2 cellular contexts compared by ENCODE assay signal in genomic region chr4:185868983-185869938, GRCh38.
TF ChIP-seq lines count a peak whose summit lies in the region.

No MANE protein-coding gene starts in this region.

TF ChIP-seq in GM23338, 12 proteins besides CTCF, POLR2A, EP300 and RAD21 (continued from another document):
- TF ChIP-seq, protein P1, sequence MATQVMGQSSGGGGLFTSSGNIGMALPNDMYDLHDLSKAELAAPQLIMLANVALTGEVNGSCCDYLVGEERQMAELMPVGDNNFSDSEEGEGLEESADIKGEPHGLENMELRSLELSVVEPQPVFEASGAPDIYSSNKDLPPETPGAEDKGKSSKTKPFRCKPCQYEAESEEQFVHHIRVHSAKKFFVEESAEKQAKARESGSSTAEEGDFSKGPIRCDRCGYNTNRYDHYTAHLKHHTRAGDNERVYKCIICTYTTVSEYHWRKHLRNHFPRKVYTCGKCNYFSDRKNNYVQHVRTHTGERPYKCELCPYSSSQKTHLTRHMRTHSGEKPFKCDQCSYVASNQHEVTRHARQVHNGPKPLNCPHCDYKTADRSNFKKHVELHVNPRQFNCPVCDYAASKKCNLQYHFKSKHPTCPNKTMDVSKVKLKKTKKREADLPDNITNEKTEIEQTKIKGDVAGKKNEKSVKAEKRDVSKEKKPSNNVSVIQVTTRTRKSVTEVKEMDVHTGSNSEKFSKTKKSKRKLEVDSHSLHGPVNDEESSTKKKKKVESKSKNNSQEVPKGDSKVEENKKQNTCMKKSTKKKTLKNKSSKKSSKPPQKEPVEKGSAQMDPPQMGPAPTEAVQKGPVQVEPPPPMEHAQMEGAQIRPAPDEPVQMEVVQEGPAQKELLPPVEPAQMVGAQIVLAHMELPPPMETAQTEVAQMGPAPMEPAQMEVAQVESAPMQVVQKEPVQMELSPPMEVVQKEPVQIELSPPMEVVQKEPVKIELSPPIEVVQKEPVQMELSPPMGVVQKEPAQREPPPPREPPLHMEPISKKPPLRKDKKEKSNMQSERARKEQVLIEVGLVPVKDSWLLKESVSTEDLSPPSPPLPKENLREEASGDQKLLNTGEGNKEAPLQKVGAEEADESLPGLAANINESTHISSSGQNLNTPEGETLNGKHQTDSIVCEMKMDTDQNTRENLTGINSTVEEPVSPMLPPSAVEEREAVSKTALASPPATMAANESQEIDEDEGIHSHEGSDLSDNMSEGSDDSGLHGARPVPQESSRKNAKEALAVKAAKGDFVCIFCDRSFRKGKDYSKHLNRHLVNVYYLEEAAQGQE (IDR thresholded peaks at IDR 0.05; ENCODE audit: unreplicated experiment) = no peak
- TF ChIP-seq ZNF331 (CRISPR knock-in tag; IDR thresholded peaks at IDR 0.05; ENCODE audit: low read depth) = no peak
- TF ChIP-seq ZNF114 (CRISPR knock-in tag; IDR thresholded peaks at IDR 0.05) = no peak
- no peak for TF ChIP-seq NANOG (IDR thresholded peaks at IDR 0.05; ENCODE audit: borderline replicate concordance)
- no peak for TF ChIP-seq EZH2 (IDR thresholded peaks at IDR 0.05; ENCODE audit: low read depth, unreplicated experiment)
- TF ChIP-seq EZH2phosphoT487 (IDR thresholded peaks at IDR 0.05; ENCODE audit: unreplicated experiment) = no peak
- TF ChIP-seq, protein P2, sequence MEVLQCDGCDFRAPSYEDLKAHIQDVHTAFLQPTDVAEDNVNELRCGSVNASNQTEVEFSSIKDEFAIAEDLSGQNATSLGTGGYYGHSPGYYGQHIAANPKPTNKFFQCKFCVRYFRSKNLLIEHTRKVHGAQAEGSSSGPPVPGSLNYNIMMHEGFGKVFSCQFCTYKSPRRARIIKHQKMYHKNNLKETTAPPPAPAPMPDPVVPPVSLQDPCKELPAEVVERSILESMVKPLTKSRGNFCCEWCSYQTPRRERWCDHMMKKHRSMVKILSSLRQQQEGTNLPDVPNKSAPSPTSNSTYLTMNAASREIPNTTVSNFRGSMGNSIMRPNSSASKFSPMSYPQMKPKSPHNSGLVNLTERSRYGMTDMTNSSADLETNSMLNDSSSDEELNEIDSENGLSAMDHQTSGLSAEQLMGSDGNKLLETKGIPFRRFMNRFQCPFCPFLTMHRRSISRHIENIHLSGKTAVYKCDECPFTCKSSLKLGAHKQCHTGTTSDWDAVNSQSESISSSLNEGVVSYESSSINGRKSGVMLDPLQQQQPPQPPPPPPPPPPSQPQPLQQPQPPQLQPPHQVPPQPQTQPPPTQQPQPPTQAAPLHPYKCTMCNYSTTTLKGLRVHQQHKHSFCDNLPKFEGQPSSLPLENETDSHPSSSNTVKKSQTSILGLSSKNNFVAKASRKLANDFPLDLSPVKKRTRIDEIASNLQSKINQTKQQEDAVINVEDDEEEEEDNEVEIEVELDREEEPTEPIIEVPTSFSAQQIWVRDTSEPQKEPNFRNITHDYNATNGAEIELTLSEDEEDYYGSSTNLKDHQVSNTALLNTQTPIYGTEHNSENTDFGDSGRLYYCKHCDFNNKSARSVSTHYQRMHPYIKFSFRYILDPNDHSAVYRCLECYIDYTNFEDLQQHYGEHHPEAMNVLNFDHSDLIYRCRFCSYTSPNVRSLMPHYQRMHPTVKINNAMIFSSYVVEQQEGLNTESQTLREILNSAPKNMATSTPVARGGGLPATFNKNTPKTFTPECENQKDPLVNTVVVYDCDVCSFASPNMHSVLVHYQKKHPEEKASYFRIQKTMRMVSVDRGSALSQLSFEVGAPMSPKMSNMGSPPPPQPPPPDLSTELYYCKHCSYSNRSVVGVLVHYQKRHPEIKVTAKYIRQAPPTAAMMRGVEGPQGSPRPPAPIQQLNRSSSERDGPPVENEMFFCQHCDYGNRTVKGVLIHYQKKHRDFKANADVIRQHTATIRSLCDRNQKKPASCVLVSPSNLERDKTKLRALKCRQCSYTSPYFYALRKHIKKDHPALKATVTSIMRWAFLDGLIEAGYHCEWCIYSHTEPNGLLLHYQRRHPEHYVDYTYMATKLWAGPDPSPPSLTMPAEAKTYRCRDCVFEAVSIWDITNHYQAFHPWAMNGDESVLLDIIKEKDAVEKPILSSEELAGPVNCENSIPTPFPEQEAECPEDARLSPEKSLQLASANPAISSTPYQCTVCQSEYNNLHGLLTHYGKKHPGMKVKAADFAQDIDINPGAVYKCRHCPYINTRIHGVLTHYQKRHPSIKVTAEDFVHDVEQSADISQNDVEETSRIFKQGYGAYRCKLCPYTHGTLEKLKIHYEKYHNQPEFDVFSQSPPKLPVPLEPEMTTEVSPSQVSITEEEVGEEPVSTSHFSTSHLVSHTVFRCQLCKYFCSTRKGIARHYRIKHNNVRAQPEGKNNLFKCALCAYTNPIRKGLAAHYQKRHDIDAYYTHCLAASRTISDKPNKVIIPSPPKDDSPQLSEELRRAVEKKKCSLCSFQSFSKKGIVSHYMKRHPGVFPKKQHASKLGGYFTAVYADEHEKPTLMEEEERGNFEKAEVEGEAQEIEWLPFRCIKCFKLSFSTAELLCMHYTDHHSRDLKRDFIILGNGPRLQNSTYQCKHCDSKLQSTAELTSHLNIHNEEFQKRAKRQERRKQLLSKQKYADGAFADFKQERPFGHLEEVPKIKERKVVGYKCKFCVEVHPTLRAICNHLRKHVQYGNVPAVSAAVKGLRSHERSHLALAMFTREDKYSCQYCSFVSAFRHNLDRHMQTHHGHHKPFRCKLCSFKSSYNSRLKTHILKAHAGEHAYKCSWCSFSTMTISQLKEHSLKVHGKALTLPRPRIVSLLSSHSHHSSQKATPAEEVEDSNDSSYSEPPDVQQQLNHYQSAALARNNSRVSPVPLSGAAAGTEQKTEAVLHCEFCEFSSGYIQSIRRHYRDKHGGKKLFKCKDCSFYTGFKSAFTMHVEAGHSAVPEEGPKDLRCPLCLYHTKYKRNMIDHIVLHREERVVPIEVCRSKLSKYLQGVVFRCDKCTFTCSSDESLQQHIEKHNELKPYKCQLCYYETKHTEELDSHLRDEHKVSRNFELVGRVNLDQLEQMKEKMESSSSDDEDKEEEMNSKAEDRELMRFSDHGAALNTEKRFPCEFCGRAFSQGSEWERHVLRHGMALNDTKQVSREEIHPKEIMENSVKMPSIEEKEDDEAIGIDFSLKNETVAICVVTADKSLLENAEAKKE (CRISPR knock-in tag; IDR thresholded peaks at IDR 0.05) = no peak
- no peak for TF ChIP-seq STAT1 (IDR thresholded peaks at IDR 0.05; ENCODE audit: unreplicated experiment)
- no peak for TF ChIP-seq CREB1 (CRISPR knock-in tag; IDR thresholded peaks at IDR 0.05; ENCODE audit: low read depth)
- TF ChIP-seq JUNB (IDR thresholded peaks at IDR 0.05; ENCODE audit: unreplicated experiment) = no peak
- TF ChIP-seq ETS1 (IDR thresholded peaks at IDR 0.05) = no peak
TF ChIP-seq in GM23338: peak in this region for 0.

TF ChIP-seq in SK-N-SH, 30 proteins besides CTCF, POLR2A, EP300 and RAD21 (continued from another document):
- TF ChIP-seq SMC3 (IDR thresholded peaks at IDR 0.05; ENCODE audit: low read depth, low read length) (no peak), USF2 (IDR thresholded peaks at IDR 0.05; ENCODE audit: borderline replicate concordance, low read depth, low read length) (no peak), SIN3A (IDR thresholded peaks at IDR 0.05; ENCODE audit: borderline replicate concordance, low read depth, low read length) (no peak)
- TF ChIP-seq, protein P3, sequence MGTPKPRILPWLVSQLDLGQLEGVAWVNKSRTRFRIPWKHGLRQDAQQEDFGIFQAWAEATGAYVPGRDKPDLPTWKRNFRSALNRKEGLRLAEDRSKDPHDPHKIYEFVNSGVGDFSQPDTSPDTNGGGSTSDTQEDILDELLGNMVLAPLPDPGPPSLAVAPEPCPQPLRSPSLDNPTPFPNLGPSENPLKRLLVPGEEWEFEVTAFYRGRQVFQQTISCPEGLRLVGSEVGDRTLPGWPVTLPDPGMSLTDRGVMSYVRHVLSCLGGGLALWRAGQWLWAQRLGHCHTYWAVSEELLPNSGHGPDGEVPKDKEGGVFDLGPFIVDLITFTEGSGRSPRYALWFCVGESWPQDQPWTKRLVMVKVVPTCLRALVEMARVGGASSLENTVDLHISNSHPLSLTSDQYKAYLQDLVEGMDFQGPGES (IDR thresholded peaks at IDR 0.05; ENCODE audit: low read depth, low read length) = no peak
